In the genomic region with DNA sequence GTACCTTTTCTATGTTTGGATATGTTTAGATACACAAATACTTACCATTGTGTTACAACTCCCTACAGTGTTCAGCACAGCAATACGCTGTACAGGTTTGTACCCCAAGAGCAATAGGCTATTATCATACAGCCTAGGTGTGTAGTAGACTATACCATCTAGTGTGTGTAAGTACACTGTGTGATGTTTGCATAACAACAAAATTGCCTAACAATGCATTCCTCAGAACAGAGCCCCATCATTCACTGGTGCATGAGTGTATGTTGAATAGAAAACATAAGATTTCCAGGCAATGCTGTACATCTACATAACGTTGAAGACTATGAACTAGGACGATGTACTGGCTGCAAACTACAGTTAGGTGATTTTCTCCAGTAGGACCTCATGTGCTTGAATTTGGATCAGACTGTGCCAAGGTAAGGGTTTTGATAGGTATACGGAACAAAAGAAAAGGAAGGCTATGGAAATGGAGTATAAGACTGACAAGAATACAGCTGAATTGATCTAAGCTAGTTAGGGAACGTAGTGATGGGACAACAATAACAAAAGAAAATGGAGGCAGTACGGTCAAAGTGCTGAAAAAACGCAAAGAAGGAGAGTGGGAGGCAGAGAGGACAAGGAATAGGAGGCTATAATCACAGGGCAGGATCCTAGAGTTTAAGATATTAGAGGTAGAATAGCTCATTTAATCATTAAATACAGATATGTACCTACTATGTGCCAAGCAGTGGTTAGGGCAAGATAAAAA, we compare ENCODE assay signal across 19 cellular contexts.
"Had no signal": no experiment of that assay in that cellular context is flagged by ENCODE, and none has a peak within 500 bp of the region (broad histone marks: within the 10 kb centered on the region; RNA-seq: fewer than 3 reads in every experiment).

No MANE protein-coding gene starts in this region.

- H3K27ac Mint-ChIP-seq: activated naive CD4-positive, alpha-beta T cell treated with anti-CD3 and anti-CD28 coated beads for 36 hours; stimulated activated memory B cell treated with anti-CD40 and anti-IgM and Interleukin-4, amounts not matched to agents 10 μg/mL and 1 μg/mL and 100 μg/mL, for 72 hours had no signal

- H3K27me3 ChIP-seq: brain microvascular endothelial cell, ovary, tibial artery, uterus had no signal

- H3K4me1 ChIP-seq: uterus had no signal

- H3K27me3 Mint-ChIP-seq: stimulated activated memory B cell treated with anti-CD40 and anti-IgM and Interleukin-4, amounts not matched to agents 10 μg/mL and 1 μg/mL and 100 μg/mL, for 72 hours; T-cell had no signal

- H3K27ac ChIP-seq: brain microvascular endothelial cell, lower lobe of right lung, ovary, tibial artery, uterus had no signal

- DNase-seq: activated CD4-positive, alpha-beta T cell treated with anti-CD3 and anti-CD28 coated beads, Interleukin-2, amount 50 U/mL, for 4 hours; activated CD4-positive, CD25-positive, alpha-beta regulatory T cell treated with anti-CD3 and anti-CD28 coated beads, Interleukin-2, amount 50 U/mL, for 72 hours; activated naive CD4-positive, alpha-beta T cell treated with anti-CD3 and anti-CD28 coated beads for 36 hours; activated T-cell treated with anti-CD3 and anti-CD28 coated beads for 4 hours; cerebellar nuclear complex; effector CD8-positive, alpha-beta T cell; head of caudate nucleus; immature natural killer cell; lower lobe of right lung; ovary; stimulated activated CD4-positive, alpha-beta T cell treated with anti-CD3 and anti-CD28 coated beads, Interleukin-2, amount 100 ng/mL, for 48 hours; T-cell; T1000; tibial artery; uterus had no signal

- H3K9me3 Mint-ChIP-seq: immature natural killer cell; neural crest cell; stimulated activated memory B cell treated with anti-CD40 and anti-IgM and Interleukin-4, amounts not matched to agents 10 μg/mL and 1 μg/mL and 100 μg/mL, for 72 hours; T-cell had no signal

- H3K4me3 ChIP-seq: lower lobe of right lung, ovary, tibial artery, uterus had no signal

- H3K4me3 Mint-ChIP-seq: activated naive CD4-positive, alpha-beta T cell treated with anti-CD3 and anti-CD28 coated beads for 36 hours; immature natural killer cell; neural crest cell; stimulated activated memory B cell treated with anti-CD40 and anti-IgM and Interleukin-4, amounts not matched to agents 10 μg/mL and 1 μg/mL and 100 μg/mL, for 72 hours; T-cell had no signal

- H3K9me3 ChIP-seq: lower lobe of right lung, ovary, tibial artery, uterus had no signal

- H3K36me3 Mint-ChIP-seq: immature natural killer cell had no signal

- ATAC-seq: lower lobe of right lung; stimulated activated memory B cell treated with anti-CD40 and anti-IgM and Interleukin-4, amounts not matched to agents 10 μg/mL and 1 μg/mL and 100 μg/mL, for 72 hours; T-cell had no signal

- FAIRE-seq: endothelial cell of umbilical vein had no signal

- H3K36me3 ChIP-seq: brain microvascular endothelial cell, lower lobe of right lung, ovary, tibial artery, uterus had no signal
